14 cellular contexts compared by ENCODE assay signal in the genomic region with DNA sequence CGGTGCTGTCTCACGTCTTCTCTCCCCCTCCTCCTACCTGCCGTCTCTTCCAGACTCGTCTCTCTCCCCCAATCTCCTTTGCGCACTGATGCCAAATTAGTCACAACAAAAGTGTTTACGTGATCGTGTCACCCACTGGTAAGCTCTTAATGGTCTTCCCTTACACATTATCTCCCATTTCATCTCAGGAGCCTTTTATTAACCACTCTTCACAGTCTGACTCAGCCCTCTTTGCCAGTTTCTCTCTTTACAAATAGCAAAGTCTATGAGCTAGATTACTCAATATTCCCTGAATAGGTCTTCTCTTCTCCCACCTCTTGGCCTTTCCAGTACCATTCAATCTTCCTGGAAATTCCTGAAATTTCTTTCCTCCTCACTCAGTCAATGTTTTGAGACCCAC.
DNase-seq lines count a peak whose midpoint lies in the region; ATAC-seq, FAIRE-seq and TF ChIP-seq lines count a peak whose summit lies in the region.
"Had no signal": no experiment of that assay in that cellular context is flagged by ENCODE, and none has a peak within 500 bp of the region (broad histone marks: within the 10 kb centered on the region; RNA-seq: fewer than 3 reads in every experiment).

No MANE protein-coding gene starts in this region.

- H3K4me3 ChIP-seq in right lobe of liver, result no peak overlapping the region
- H3K4me3 ChIP-seq: sigmoid colon had no signal

- FAIRE-seq in HTR-8/SVneo (lab: Jason Lieb, UNC) (peak; percentile 54), GM12891 (lab: Jason Lieb, UNC) (no peak)

- WGBS in right lobe of liver (ENCODE audit: insufficient coverage, low coverage, low lambda C conversion rate, missing lambda C conversion rate), result 70% methylated on average over 7 of the region's 7 CpGs

- no peaks in the 10 kb centered on the region for H3K27me3 ChIP-seq in right lobe of liver
- H3K27me3 ChIP-seq: sigmoid colon had no signal

- DNase-seq in DMS53 treated with DMSO at 0.1 percent for 48 hours (lab: John Stamatoyannopoulos, UW; ENCODE audit: unreplicated experiment) (peak; percentile 41), HTR-8/SVneo (ENCODE audit: insufficient read length, low spot score) (peak; percentile 32), astrocyte of the hippocampus (ENCODE audit: low read depth, low spot score) (peak; percentile 18), right lobe of liver (no peak), 8988T (no peak), RKO (ENCODE audit: low spot score) (no peak), GM12891 (ENCODE audit: insufficient read length, low spot score) (no peak), cerebellar cortex (ENCODE audit: low spot score) (no peak)
- DNase-seq: activated CD4-positive, alpha-beta T cell treated with anti-CD3 and anti-CD28 coated beads, Interleukin-2, amount 50 U/mL, for 48 hours; central memory CD4-positive, alpha-beta T cell; naive B cell; NCI-H2227 treated with DMSO at 0.1 percent for 48 hours; sigmoid colon had no signal

- no peak overlapping the region for H3K27ac ChIP-seq in right lobe of liver
- H3K27ac ChIP-seq: sigmoid colon had no signal

- no peaks in the 10 kb centered on the region for H3K36me3 ChIP-seq in right lobe of liver
- H3K36me3 ChIP-seq: sigmoid colon had no signal

- H3K9me3 ChIP-seq in right lobe of liver, result no peaks in the 10 kb centered on the region
- H3K9me3 ChIP-seq: sigmoid colon had no signal

- peak; percentile 61 to 90 (median 83) for ATAC-seq in right lobe of liver
- ATAC-seq: Panc1 had no signal

- peaks cover 0 to 13% (median 0%) of the 10 kb centered on the region in 4 donors for H3K4me1 ChIP-seq in right lobe of liver
- H3K4me1 ChIP-seq: sigmoid colon had no signal

- TF ChIP-seq POLR2A in right lobe of liver (IDR thresholded peaks at IDR 0.05) (no peak), GM12891 (IDR thresholded peaks at IDR 0.05; ENCODE audit: low read depth, low read length) (no peak)

- intact Hi-C loops in right lobe of liver (cut with DNase I), result no loop called here

- TF ChIP-seq CTCF in right lobe of liver (IDR thresholded peaks at IDR 0.05), result no peak

TF ChIP-seq in GM12891, 5 proteins besides CTCF, POLR2A, EP300 and RAD21:
- TF ChIP-seq SPI1 (IDR thresholded peaks at IDR 0.05; ENCODE audit: low read depth, low read length), result no peak
- TF ChIP-seq PAX5 (IDR thresholded peaks at IDR 0.05; ENCODE audit: insufficient read depth, low read length, severe bottlenecking), result no peak
- no peak for TF ChIP-seq POLR2AphosphoS5 (IDR thresholded peaks at IDR 0.05; ENCODE audit: low read depth, low read length)
- TF ChIP-seq POU2F2 (IDR thresholded peaks at IDR 0.05; ENCODE audit: low read depth, low read length), result no peak
- no peak for TF ChIP-seq TAF1 (IDR thresholded peaks at IDR 0.05; ENCODE audit: low read depth, low read length)

Comparison
In these comparisons a context has a peak if more than half of its experiments do, and no peak if none do; other contexts are left out.
1. DNase-seq: peak in DMS53 treated with DMSO at 0.1 percent for 48 hours (single experiment), HTR-8/SVneo (single experiment) and astrocyte of the hippocampus (single experiment); none in right lobe of liver (0 of 3), 8988T (single experiment), RKO (single experiment), GM12891 (single experiment) and cerebellar cortex (single experiment).